Comparison of ENCODE assay signal across 1 cellular context in the genomic region with DNA sequence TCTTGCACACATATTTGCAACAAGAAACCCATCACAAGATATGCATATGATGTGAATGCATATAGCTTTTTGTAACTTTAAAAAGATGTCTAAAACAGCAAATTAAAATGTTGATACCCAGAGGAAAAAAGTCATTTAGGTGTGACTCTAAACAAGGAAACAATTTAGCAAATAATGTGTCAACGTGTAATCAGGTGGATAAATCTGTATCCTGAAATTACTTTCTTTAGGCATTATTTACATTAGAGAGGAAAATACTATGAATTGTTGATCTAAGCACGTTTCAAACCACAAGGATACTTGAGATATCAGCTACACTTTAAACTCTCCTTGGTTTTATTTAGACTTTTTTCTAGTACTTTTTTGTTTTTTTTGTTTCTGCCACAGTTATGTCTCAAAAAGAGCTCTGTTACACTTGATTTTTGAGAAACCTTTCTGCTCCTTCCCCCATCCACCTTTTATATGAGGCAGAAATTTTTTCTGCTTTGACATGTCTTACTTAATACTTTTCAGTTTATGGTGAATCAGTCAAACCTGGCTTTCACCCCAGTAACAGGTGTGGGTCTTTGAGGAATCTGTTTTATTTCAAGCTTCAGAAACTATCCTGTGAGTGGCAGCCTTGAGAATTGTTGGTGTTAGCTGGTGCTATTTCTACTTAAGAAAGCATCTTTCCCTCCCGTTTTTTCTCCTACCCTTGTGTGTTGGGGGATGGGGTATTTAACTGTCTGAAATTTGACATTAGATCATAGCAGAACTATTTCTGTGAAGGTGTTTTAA.
TF ChIP-seq lines count a peak whose summit lies in the region.

No MANE protein-coding gene starts in this region.

TF ChIP-seq in GM12878, 131 proteins besides CTCF, POLR2A, EP300 and RAD21:
- TF ChIP-seq SPI1 (IDR thresholded peaks at IDR 0.05; ENCODE audit: borderline replicate concordance, insufficient read depth, low read depth, low read length) (no peak), ZNF217 (IDR thresholded peaks at IDR 0.05) (no peak), RFX5 (IDR thresholded peaks at IDR 0.05; ENCODE audit: low read depth, low read length) (no peak), NR2F1 (conservative IDR thresholded peaks at IDR 0.05) (no peak), SMC3 (IDR thresholded peaks at IDR 0.05; ENCODE audit: borderline replicate concordance, low read length) (no peak), HDAC6 (IDR thresholded peaks at IDR 0.05; ENCODE audit: unreplicated experiment) (no peak), YBX1 (IDR thresholded peaks at IDR 0.05) (no peak), NFIC (IDR thresholded peaks at IDR 0.05; ENCODE audit: low read depth, low read length) (no peak), JUNB (IDR thresholded peaks at IDR 0.05) (no peak), SRF (IDR thresholded peaks at IDR 0.05; ENCODE audit: low read depth in 2 of 2, low read length in 2 of 2) (no peak), MXI1 (IDR thresholded peaks at IDR 0.05; ENCODE audit: low read depth, low read length) (no peak)
